In genomic region chr14:35332517-35333346, GRCh38 we compare ENCODE assay signal across 8 cellular contexts. TPM values are rescaled to one million over a fixed set of nuclear protein-coding genes. Genes with fewer than 3 reads are reported as not detected.
DNase-seq lines count a peak whose midpoint lies in the region; ATAC-seq and TF ChIP-seq lines count a peak whose summit lies in the region.

No MANE protein-coding gene starts in this region.

- peak overlapping the region; percentile 79 for H3K4me3 Mint-ChIP-seq in activated naive CD8-positive, alpha-beta T cell treated with anti-CD3 and anti-CD28 coated beads, Interleukin-2, amount 10 ng/mL, durations not matched to agents 7 days and 5 days
- peak overlapping the region; percentile 43 for H3K4me3 Mint-ChIP-seq in mesothelial cell of epicardium

- ATAC-seq in activated naive CD8-positive, alpha-beta T cell treated with anti-CD3 and anti-CD28 coated beads, Interleukin-2, amount 10 ng/mL, durations not matched to agents 7 days and 5 days (ENCODE audit: low read depth), result peak; percentile 84
- no peak for ATAC-seq in left lobe of liver
- no peak for ATAC-seq in GM18870 (IDR thresholded peaks at IDR 0.05; ENCODE audit: unreplicated experiment)

- peaks cover 32% of the 10 kb centered on the region for H3K4me1 Mint-ChIP-seq in activated naive CD8-positive, alpha-beta T cell treated with anti-CD3 and anti-CD28 coated beads, Interleukin-2, amount 10 ng/mL, durations not matched to agents 7 days and 5 days
- H3K4me1 Mint-ChIP-seq in mesothelial cell of epicardium, result peaks cover 52% of the 10 kb centered on the region

- TF ChIP-seq CTCF in mesothelial cell of epicardium (IDR thresholded peaks at IDR 0.05; ENCODE audit: unreplicated experiment), result no peak

- H3K36me3 ChIP-seq in urinary bladder (ENCODE audit: insufficient read depth), result no peaks in the 10 kb centered on the region

- H3K4me3 ChIP-seq in urinary bladder (ENCODE audit: low read depth, low read length), result no peak overlapping the region

- DNase-seq in NCI-H1417 (lab: John Stamatoyannopoulos, UW) (peak in 2 of 3 experiments; percentile 24 to 36), NCI-H1417 treated with DMSO at 0.1 percent for 48 hours (lab: John Stamatoyannopoulos, UW) (no peak), NOMO-1 treated with dmso at 0.1 percent for 144 hours (lab: John Stamatoyannopoulos, UW; ENCODE audit: unreplicated experiment) (peak; percentile 28), mesothelial cell of epicardium (ENCODE audit: low spot score in 2 of 2, unreplicated experiment in 2 of 2) (no peak), left lobe of liver (ENCODE audit: low spot score) (no peak)
- peak; percentile 60 for DNase-seq in activated naive CD8-positive, alpha-beta T cell treated with anti-CD3 and anti-CD28 coated beads, Interleukin-2, amount 10 ng/mL, durations not matched to agents 7 days and 5 days

- no peaks in the 10 kb centered on the region for H3K27me3 Mint-ChIP-seq in activated naive CD8-positive, alpha-beta T cell treated with anti-CD3 and anti-CD28 coated beads, Interleukin-2, amount 10 ng/mL, durations not matched to agents 7 days and 5 days
- H3K27me3 Mint-ChIP-seq in mesothelial cell of epicardium (ENCODE audit: low read depth), result no peaks in the 10 kb centered on the region

- no peaks in the 10 kb centered on the region for H3K36me3 Mint-ChIP-seq in activated naive CD8-positive, alpha-beta T cell treated with anti-CD3 and anti-CD28 coated beads, Interleukin-2, amount 10 ng/mL, durations not matched to agents 7 days and 5 days
- no peaks in the 10 kb centered on the region for H3K36me3 Mint-ChIP-seq in mesothelial cell of epicardium

- peak overlapping the region; percentile 45 for H3K27ac ChIP-seq in urinary bladder (ENCODE audit: low read depth)

- no peaks in the 10 kb centered on the region for H3K4me1 ChIP-seq in urinary bladder (ENCODE audit: insufficient read depth)

- peak overlapping the region; percentile 87 for H3K27ac Mint-ChIP-seq in activated naive CD8-positive, alpha-beta T cell treated with anti-CD3 and anti-CD28 coated beads, Interleukin-2, amount 10 ng/mL, durations not matched to agents 7 days and 5 days
- peak overlapping the region; percentile 99 for H3K27ac Mint-ChIP-seq in mesothelial cell of epicardium

- H3K9me3 Mint-ChIP-seq in activated naive CD8-positive, alpha-beta T cell treated with anti-CD3 and anti-CD28 coated beads, Interleukin-2, amount 10 ng/mL, durations not matched to agents 7 days and 5 days, result no peaks in the 10 kb centered on the region
- no peaks in the 10 kb centered on the region for H3K9me3 Mint-ChIP-seq in mesothelial cell of epicardium

- 75% methylated on average over 12 of the region's 12 CpGs for WGBS in urinary bladder

- POLR2A ChIA-PET in activated naive CD8-positive, alpha-beta T cell treated with anti-CD3 and anti-CD28 coated beads, Interleukin-2, amount 10 ng/mL, durations not matched to agents 7 days and 5 days (lab: Charles Lee), result interaction anchor here (0.5 to 2.9 kb wide), 17 partner anchors 9 to 211 kb away, joined by 3 to 71 read pairs (median 3); partner anchors contain the start of genes NFKBIA, PPP2R3C, PRORP and PSMA6

RNA-seq across cellular contexts. Expression of gene PSMA6, which starts 40.5 kb away (rescaled TPM):
- total RNA-seq in activated naive CD8-positive, alpha-beta T cell treated with anti-CD3 and anti-CD28 coated beads, Interleukin-2, amount 10 ng/mL, durations not matched to agents 7 days and 5 days, result 100 to 1,000 TPM; 213 to 221 TPM
- total RNA-seq in mesothelial cell of epicardium, result 155 to 156 TPM (median 156 TPM) in 3 replicates
- 124 TPM for total RNA-seq in urinary bladder
- polyA plus RNA-seq in urinary bladder, result 138 TPM
- total RNA-seq in left lobe of liver, result 72.0 TPM

Comparison
In these comparisons a context has a peak if more than half of its experiments do, and no peak if none do; other contexts are left out.
1. DNase-seq: peak in NCI-H1417 (2 of 3), NOMO-1 treated with dmso at 0.1 percent for 144 hours (single experiment) and activated naive CD8-positive, alpha-beta T cell treated with anti-CD3 and anti-CD28 coated beads, Interleukin-2, amount 10 ng/mL, durations not matched to agents 7 days and 5 days (single experiment); none in NCI-H1417 treated with DMSO at 0.1 percent for 48 hours (single experiment), mesothelial cell of epicardium (0 of 2) and left lobe of liver (single experiment).